In the genomic region with DNA sequence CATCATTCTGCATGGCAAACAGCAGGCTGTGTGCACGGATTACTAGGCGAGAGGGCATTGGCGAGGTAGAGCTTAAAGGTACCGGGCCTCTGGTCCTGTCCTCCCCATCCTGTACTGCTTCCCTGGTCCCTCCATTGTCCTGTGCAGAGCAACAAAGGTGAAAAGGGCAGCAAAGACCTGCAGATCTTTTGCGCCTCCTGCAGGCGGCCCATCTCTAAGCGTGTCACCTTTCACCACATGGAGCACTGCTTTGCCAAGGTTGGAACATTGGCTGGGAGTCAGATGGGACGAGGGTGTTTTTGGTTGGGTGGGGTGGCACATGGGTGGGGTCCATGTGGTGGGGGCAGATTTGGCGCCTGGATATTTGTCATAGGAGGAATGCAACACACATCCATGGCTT, we compare ENCODE assay signal across 13 cellular contexts.
DNase-seq lines count a peak whose midpoint lies in the region; ATAC-seq, FAIRE-seq and TF ChIP-seq lines count a peak whose summit lies in the region.
"Had no signal": no experiment of that assay in that cellular context is flagged by ENCODE, and none has a peak within 500 bp of the region (broad histone marks: within the 10 kb centered on the region; RNA-seq: fewer than 3 reads in every experiment).

No MANE protein-coding gene starts in this region.

- CTCF ChIA-PET in GM12878 (lab: Yijun Ruan, JAX): interaction anchor here (0.8 kb wide), 1 partner anchor 132 kb away, joined by 3 read pairs; no protein-coding TSS in a partner anchor

- ATAC-seq in GM12878: no peak

- H3K4me2 ChIP-seq in GM12878 (ENCODE audit: control insufficient read depth, insufficient read depth): no peak overlapping the region

- RAD21 ChIA-PET in GM12878 (lab: Charles Lee; ENCODE audit: unreplicated experiment): no interaction called here

- POLR2A ChIA-PET in GM12878 (lab: Charles Lee): no interaction called here

- no TSS peak for BruUV-seq in GM12878 (replicated peaks; lab: Mats Ljungman, UMichigan)

- H3K27ac Mint-ChIP-seq in activated CD4-positive, alpha-beta T cell treated with anti-CD3 and anti-CD28 coated beads, Interleukin-2, amount 10 ng/mL, durations not matched to agents 24 days and 14 days: no peak overlapping the region

- no peaks in the 10 kb centered on the region; the same call in 2 of the 3 replicates for H3K9me3 ChIP-seq in GM12878 (replicated peaks; ENCODE audit: control insufficient read depth, insufficient read depth, low read length)
- H3K9me3 ChIP-seq in tibial nerve: no peaks in the 10 kb centered on the region
- H3K9me3 ChIP-seq: colonic mucosa, uterus had no signal

- no peaks in the 10 kb centered on the region for H3K4me1 Mint-ChIP-seq in activated CD4-positive, alpha-beta T cell treated with anti-CD3 and anti-CD28 coated beads, Interleukin-2, amount 10 ng/mL, durations not matched to agents 24 days and 14 days

- H3K36me3 ChIP-seq in GM12878 (ENCODE audit: control insufficient read depth in 2 of 2, insufficient read depth in 2 of 2, low read length in 1 of 2) (no peaks in the 10 kb centered on the region), tibial nerve (no peaks in the 10 kb centered on the region)
- H3K36me3 ChIP-seq: colonic mucosa, uterus had no signal

- TF ChIP-seq CTCF in GM12878 (IDR thresholded peaks at IDR 0.05 in 2 of 3, conservative IDR thresholded peaks at IDR 0.05 in 1 of 3; ENCODE audit: control insufficient read depth in 2 of 3, extremely low read depth in 1 of 3, insufficient read depth in 1 of 3, low read depth in 3 of 3, low read length in 3 of 3) (peak in 2 of 3 experiments; percentile 27; a peak in 2 of 6 replicates), tibial nerve (IDR thresholded peaks at IDR 0.05) (no peak)

- no peaks in the 10 kb centered on the region for H3K27me3 Mint-ChIP-seq in activated CD4-positive, alpha-beta T cell treated with anti-CD3 and anti-CD28 coated beads, Interleukin-2, amount 10 ng/mL, durations not matched to agents 24 days and 14 days
- H3K27me3 Mint-ChIP-seq: activated naive CD8-positive, alpha-beta T cell treated with anti-CD3 and anti-CD28 coated beads, Interleukin-2, amount 10 ng/mL, durations not matched to agents 7 days and 5 days had no signal

- TF ChIP-seq RAD21 in GM12878 (IDR thresholded peaks at IDR 0.05; ENCODE audit: insufficient read depth, low read depth, low read length): peak; percentile 61

- H4K20me1 ChIP-seq in GM12878 (ENCODE audit: control insufficient read depth, insufficient read depth): no peaks in the 10 kb centered on the region

- TF ChIP-seq POLR2A in GM12878 (IDR thresholded peaks at IDR 0.05; ENCODE audit: low read depth, low read length): no peak
- no peak for TF ChIP-seq POLR2A in tibial nerve (IDR thresholded peaks at IDR 0.05)

- H3K79me2 ChIP-seq in GM12878 (ENCODE audit: control insufficient read depth, insufficient read depth, low read length): no peaks in the 10 kb centered on the region

- H3K9ac ChIP-seq in GM12878 (ENCODE audit: control insufficient read depth, insufficient read depth, low read length): no peak overlapping the region

- TF ChIP-seq EP300 in GM12878 (IDR thresholded peaks at IDR 0.05; ENCODE audit: borderline replicate concordance in 1 of 2, control insufficient read depth in 1 of 2, low read depth in 2 of 2, low read length in 2 of 2): no peak
- TF ChIP-seq EP300 in tibial nerve (IDR thresholded peaks at IDR 0.05): no peak

- H2AFZ ChIP-seq in GM12878 (ENCODE audit: control insufficient read depth, low read depth, low read length): no peak overlapping the region

- H3K9me3 Mint-ChIP-seq in activated CD4-positive, alpha-beta T cell treated with anti-CD3 and anti-CD28 coated beads, Interleukin-2, amount 10 ng/mL, durations not matched to agents 24 days and 14 days: no peaks in the 10 kb centered on the region
- H3K9me3 Mint-ChIP-seq: activated naive CD8-positive, alpha-beta T cell treated with anti-CD3 and anti-CD28 coated beads, Interleukin-2, amount 10 ng/mL, durations not matched to agents 7 days and 5 days had no signal

- no peaks in the 10 kb centered on the region for H3K27me3 ChIP-seq in GM12878 (replicated peaks in 1 of 2; ENCODE audit: control insufficient read depth in 2 of 2, insufficient read depth in 2 of 2, low read length in 1 of 2)
- H3K27me3 ChIP-seq in tibial nerve: no peaks in the 10 kb centered on the region
- H3K27me3 ChIP-seq: colonic mucosa, uterus had no signal

- H3K4me3 Mint-ChIP-seq in activated CD4-positive, alpha-beta T cell treated with anti-CD3 and anti-CD28 coated beads, Interleukin-2, amount 10 ng/mL, durations not matched to agents 24 days and 14 days: no peak overlapping the region
- H3K4me3 Mint-ChIP-seq: activated naive CD8-positive, alpha-beta T cell treated with anti-CD3 and anti-CD28 coated beads, Interleukin-2, amount 10 ng/mL, durations not matched to agents 7 days and 5 days had no signal

- peak; percentile 66 for DNase-seq in activated CD4-positive, alpha-beta T cell treated with anti-CD3 and anti-CD28 coated beads, Interleukin-2, amount 10 ng/mL, durations not matched to agents 24 days and 14 days
- no peak for DNase-seq in activated CD4-positive, alpha-beta T cell treated with anti-CD3 and anti-CD28 coated beads, Interleukin-2, amount 50 U/mL, for 4 hours
- DNase-seq in KBM-7 (peak; percentile 8), GM12878 (ENCODE audit: low read depth, low spot score) (no peak), HTR-8/SVneo (ENCODE audit: insufficient read length, low spot score) (no peak), HuH-7.5 (ENCODE audit: low spot score) (no peak), tibial nerve (ENCODE audit: low spot score in 2 of 2) (no peak)
- DNase-seq in stimulated activated CD4-positive, alpha-beta T cell treated with anti-CD3 and anti-CD28 coated beads, Interleukin-2, amount 100 ng/mL, for 48 hours: peak; percentile 7 to 24
- DNase-seq: activated naive CD8-positive, alpha-beta T cell treated with anti-CD3 and anti-CD28 coated beads, Interleukin-2, amount 10 ng/mL, durations not matched to agents 7 days and 5 days; AML-193; colonic mucosa; IMR-90; uterus had no signal

- intact Hi-C loops in activated CD4-positive, alpha-beta T cell treated with anti-CD3 and anti-CD28 coated beads, Interleukin-2, amount 10 ng/mL, durations not matched to agents 24 days and 14 days (cut with micrococcal nuclease): no loop called here
- intact Hi-C loops in GM12878 (cut with micrococcal nuclease; ENCODE audit: unreplicated experiment): no loop called here

- no peaks in the 10 kb centered on the region for H3K36me3 Mint-ChIP-seq in activated CD4-positive, alpha-beta T cell treated with anti-CD3 and anti-CD28 coated beads, Interleukin-2, amount 10 ng/mL, durations not matched to agents 24 days and 14 days (ENCODE audit: low read depth)
- H3K36me3 Mint-ChIP-seq: activated naive CD8-positive, alpha-beta T cell treated with anti-CD3 and anti-CD28 coated beads, Interleukin-2, amount 10 ng/mL, durations not matched to agents 7 days and 5 days had no signal

- in situ Hi-C loops in KBM-7 (cut with MboI; ENCODE audit: low pct_unique_long_range_greater_than_20kb, low sequenced_read_pairs) (no loop called here), GM12878 (cut with MboI) (no loop called here)

- SMC1A ChIA-PET in GM12878 (lab: Charles Lee; ENCODE audit: uncharacterized antibody, unreplicated experiment): no interaction called here

- H3K4me1 ChIP-seq in GM12878 (ENCODE audit: control insufficient read depth, insufficient read depth, low read length) (no peaks in the 10 kb centered on the region), tibial nerve (no peaks in the 10 kb centered on the region)
- H3K4me1 ChIP-seq: colonic mucosa, uterus had no signal

- H3K4me3 ChIP-seq in GM12878 (no peak overlapping the region), tibial nerve (no peak overlapping the region)
- H3K4me3 ChIP-seq: colonic mucosa, uterus had no signal

- H3K27ac ChIP-seq in GM12878 (ENCODE audit: control insufficient read depth, insufficient read depth): no peak overlapping the region
- H3K27ac ChIP-seq in tibial nerve: no peak overlapping the region
- H3K27ac ChIP-seq: colonic mucosa, uterus had no signal

- WGBS in GM12878 (ENCODE audit: insufficient coverage, insufficient replicate concordance, low lambda C conversion rate, missing lambda C conversion rate): 47% methylated on average over 9 of the region's 9 CpGs
- WGBS in tibial nerve, 2 donors: 71 to 76% methylated on average over 5 to 9 of the region's 9 CpGs

- no peak for FAIRE-seq in GM12878 (lab: Jason Lieb, UNC)
- FAIRE-seq in HTR-8/SVneo (lab: Jason Lieb, UNC): no peak

TF ChIP-seq in GM12878, 131 proteins besides CTCF, POLR2A, EP300 and RAD21:
- TF ChIP-seq, protein P1, sequence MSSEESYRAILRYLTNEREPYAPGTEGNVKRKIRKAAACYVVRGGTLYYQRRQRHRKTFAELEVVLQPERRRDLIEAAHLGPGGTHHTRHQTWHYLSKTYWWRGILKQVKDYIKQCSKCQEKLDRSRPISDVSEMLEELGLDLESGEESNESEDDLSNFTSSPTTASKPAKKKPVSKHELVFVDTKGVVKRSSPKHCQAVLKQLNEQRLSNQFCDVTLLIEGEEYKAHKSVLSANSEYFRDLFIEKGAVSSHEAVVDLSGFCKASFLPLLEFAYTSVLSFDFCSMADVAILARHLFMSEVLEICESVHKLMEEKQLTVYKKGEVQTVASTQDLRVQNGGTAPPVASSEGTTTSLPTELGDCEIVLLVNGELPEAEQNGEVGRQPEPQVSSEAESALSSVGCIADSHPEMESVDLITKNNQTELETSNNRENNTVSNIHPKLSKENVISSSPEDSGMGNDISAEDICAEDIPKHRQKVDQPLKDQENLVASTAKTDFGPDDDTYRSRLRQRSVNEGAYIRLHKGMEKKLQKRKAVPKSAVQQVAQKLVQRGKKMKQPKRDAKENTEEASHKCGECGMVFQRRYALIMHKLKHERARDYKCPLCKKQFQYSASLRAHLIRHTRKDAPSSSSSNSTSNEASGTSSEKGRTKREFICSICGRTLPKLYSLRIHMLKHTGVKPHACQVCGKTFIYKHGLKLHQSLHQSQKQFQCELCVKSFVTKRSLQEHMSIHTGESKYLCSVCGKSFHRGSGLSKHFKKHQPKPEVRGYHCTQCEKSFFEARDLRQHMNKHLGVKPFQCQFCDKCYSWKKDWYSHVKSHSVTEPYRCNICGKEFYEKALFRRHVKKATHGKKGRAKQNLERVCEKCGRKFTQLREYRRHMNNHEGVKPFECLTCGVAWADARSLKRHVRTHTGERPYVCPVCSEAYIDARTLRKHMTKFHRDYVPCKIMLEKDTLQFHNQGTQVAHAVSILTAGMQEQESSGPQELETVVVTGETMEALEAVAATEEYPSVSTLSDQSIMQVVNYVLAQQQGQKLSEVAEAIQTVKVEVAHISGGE (CRISPR knock-in tag; IDR thresholded peaks at IDR 0.05): no peak
- TF ChIP-seq NR2F1 (conservative IDR thresholded peaks at IDR 0.05): peak; percentile 40; the same call in 1 of the 2 replicates
- TF ChIP-seq STAT3 (IDR thresholded peaks at IDR 0.05; ENCODE audit: low read depth, low read length): no peak

Comparison
In these comparisons a context has a peak if more than half of its experiments do, and no peak if none do; other contexts are left out.
1. DNase-seq: peak in activated CD4-positive, alpha-beta T cell treated with anti-CD3 and anti-CD28 coated beads, Interleukin-2, amount 10 ng/mL, durations not matched to agents 24 days and 14 days (single experiment), KBM-7 (single experiment) and stimulated activated CD4-positive, alpha-beta T cell treated with anti-CD3 and anti-CD28 coated beads, Interleukin-2, amount 100 ng/mL, for 48 hours (2 of 2); none in activated CD4-positive, alpha-beta T cell treated with anti-CD3 and anti-CD28 coated beads, Interleukin-2, amount 50 U/mL, for 4 hours (0 of 2), GM12878 (single experiment), HTR-8/SVneo (single experiment), HuH-7.5 (single experiment) and tibial nerve (0 of 2).
2. CTCF ChIP-seq: peak in GM12878 (2 of 3); none in tibial nerve (0 of 5).